In genomic region chr11:33808228-33808828, GRCh38 we compare ENCODE assay signal across 8 cellular contexts. TPM values are rescaled to one million over a fixed set of nuclear protein-coding genes. Genes with fewer than 3 reads are reported as not detected.
DNase-seq lines count a peak whose midpoint lies in the region; ATAC-seq and TF ChIP-seq lines count a peak whose summit lies in the region.

No MANE protein-coding gene starts in this region.

- DNase-seq in GDM1 (lab: John Stamatoyannopoulos, UW): peak; percentile 61
- peak; percentile 93 for DNase-seq in NCI-H2227 (lab: John Stamatoyannopoulos, UW; ENCODE audit: unreplicated experiment)
- DNase-seq in mammary epithelial cell: peak; percentile 58
- peak; percentile 93 for DNase-seq in islet precursor cell
- peak; percentile 63 to 88 for DNase-seq in stimulated activated CD4-positive, alpha-beta T cell treated with anti-CD3 and anti-CD28 coated beads, Interleukin-1b, Interleukin-23, amount 100 ng/mL, for 1 hour (ENCODE audit: low read depth in 2 of 2)

- H3K79me2 ChIP-seq in mammary epithelial cell (ENCODE audit: insufficient read depth, low read length): no peaks in the 10 kb centered on the region

- H3K4me3 ChIP-seq in WI38 (ENCODE audit: low read depth, low read length): no peak overlapping the region
- H3K4me3 ChIP-seq in mammary epithelial cell (replicated peaks in 1 of 3; ENCODE audit: insufficient read depth in 1 of 3, low read depth in 2 of 3, low read length in 3 of 3): no peak overlapping the region

- dilution Hi-C loops in mammary epithelial cell (cut with HindIII; ENCODE audit: low sequenced_read_pairs): no loop called here

- ATAC-seq in HG02970 (IDR thresholded peaks at IDR 0.05; ENCODE audit: low FRiP score, unreplicated experiment) (peak; percentile 60), GM21825 (IDR thresholded peaks at IDR 0.05; ENCODE audit: unreplicated experiment) (no peak)

- H3K36me3 ChIP-seq in mammary epithelial cell (ENCODE audit: insufficient read depth, low read length): no peaks in the 10 kb centered on the region

- H4K20me1 ChIP-seq in mammary epithelial cell (ENCODE audit: insufficient read depth, low read length): no peaks in the 10 kb centered on the region

- CTCF ChIA-PET in mammary epithelial cell (lab: Charles Lee; ENCODE audit: low non-redundant PET): interaction anchor here (0.7 to 0.8 kb wide), 2 partner anchors 11 to 318 kb away, joined by 3 to 4 read pairs; no protein-coding TSS in a partner anchor

- in situ Hi-C loops in mammary epithelial cell (cut with MboI; ENCODE audit: low sequenced_read_pairs in 2 of 2): no loop called here

- no peak overlapping the region for H3K4me2 ChIP-seq in mammary epithelial cell (ENCODE audit: insufficient read depth, low read depth, low read length)

- no peaks in the 10 kb centered on the region for H3K9me3 ChIP-seq in mammary epithelial cell (replicated peaks; ENCODE audit: insufficient read depth, low read length)

- H3K9ac ChIP-seq in mammary epithelial cell (ENCODE audit: insufficient read depth, low read length): no peak overlapping the region

- no peaks in the 10 kb centered on the region for H3K27me3 ChIP-seq in mammary epithelial cell (ENCODE audit: insufficient read depth, low read length)

- TF ChIP-seq CTCF in WI38 (IDR thresholded peaks at IDR 0.05; ENCODE audit: low read depth, low read length): peak; percentile 86
- TF ChIP-seq CTCF in mammary epithelial cell (conservative IDR thresholded peaks at IDR 0.05 in 1 of 2, IDR thresholded peaks at IDR 0.05 in 1 of 2; ENCODE audit: extremely low read depth in 1 of 2, insufficient read depth in 1 of 2, low read depth in 1 of 2, low read length in 2 of 2): peak; percentile 92 to 93

- intact Hi-C loops in mammary epithelial cell (cut with micrococcal nuclease): loop anchor here (1.0 kb wide), 2 partner anchors 21 to 163 kb away; no protein-coding TSS in a partner anchor

- no peak overlapping the region for H3K27ac ChIP-seq in mammary epithelial cell (ENCODE audit: insufficient read depth, low read depth, low read length)

- no peak overlapping the region for H2AFZ ChIP-seq in mammary epithelial cell (ENCODE audit: low read depth, low read length)

- no TSS peak for BruUV-seq in mammary epithelial cell (replicated peaks; lab: Mats Ljungman, UMichigan)

- WGBS in mammary epithelial cell (ENCODE audit: low coverage, missing lambda C conversion rate): 25% methylated on average over 11 of the region's 12 CpGs

- H3K4me1 ChIP-seq in mammary epithelial cell (ENCODE audit: insufficient read depth, low read length): no peaks in the 10 kb centered on the region

RNA-seq across cellular contexts. Expression of gene FBXO3, which starts 34.0 kb away (rescaled TPM):
- total RNA-seq in mammary epithelial cell: 10 to 100 TPM; 27.6 to 44.8 TPM
- polyA plus RNA-seq in mammary epithelial cell: 33.0 TPM
- polyA minus RNA-seq in mammary epithelial cell: 44.2 TPM
